Comparison of ENCODE assay signal across 8 cellular contexts in the genomic region with DNA sequence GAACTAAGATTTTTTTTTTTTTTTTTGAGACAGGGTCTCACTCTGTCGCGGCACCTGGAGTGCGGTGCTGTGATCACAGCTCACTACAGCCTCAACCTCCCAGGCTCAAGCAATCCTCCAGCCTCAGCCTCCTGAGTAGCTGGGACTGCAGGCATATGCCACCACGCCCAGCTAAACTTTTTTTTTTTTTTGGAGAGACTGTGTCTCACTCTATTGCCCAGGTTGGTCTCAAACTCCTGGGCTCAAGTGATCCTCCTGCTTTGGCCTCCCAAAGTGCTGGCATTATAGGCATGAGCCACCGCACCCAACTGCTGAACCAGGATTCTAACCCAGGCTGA. TPM values are rescaled to one million over a fixed set of nuclear protein-coding genes. Genes with fewer than 3 reads are reported as not detected.
DNase-seq lines count a peak whose midpoint lies in the region; ATAC-seq and TF ChIP-seq lines count a peak whose summit lies in the region.
"Not testable (repeated sequence)": the region's sequence is repeated elsewhere in the genome, so short reads cannot be mapped to it uniquely, and the experiment has no call there.

No MANE protein-coding gene starts in this region.

- H3K27me3 ChIP-seq in BLaER1 treated with 17β-estradiol and CSF1 and Interleukin-3, amounts not matched to agents 10 nM and 100 nM = peaks cover 0 to 32% (median 27%) of the 10 kb centered on the region in 11 experiments; a peak in 18 of 22 replicates
- not testable (repeated sequence) for H3K27me3 ChIP-seq in HUES6 (ENCODE audit: control insufficient read depth, insufficient read depth, low read length); colonic mucosa; hepatocyte; mucosa of stomach (ENCODE audit: control insufficient read depth, insufficient read depth, low read length); smooth muscle cell (ENCODE audit: low read depth)

- H4K20me1 ChIP-seq in BLaER1 treated with 17β-estradiol and CSF1 and Interleukin-3, amounts not matched to agents 10 nM and 100 nM; hepatocyte (ENCODE audit: insufficient read depth, poor library complexity, severe bottlenecking); smooth muscle cell (ENCODE audit: low read depth): not testable (repeated sequence)

- WGBS in hepatocyte (ENCODE audit: low lambda C conversion rate, missing lambda C conversion rate) = 90% methylated on average over 5 of the region's 5 CpGs
- 96% methylated on average over 5 of the region's 5 CpGs for WGBS in smooth muscle cell (ENCODE audit: low lambda C conversion rate)

- H3K9ac ChIP-seq in BLaER1 treated with 17β-estradiol and CSF1 and Interleukin-3, amounts not matched to agents 10 nM and 100 nM = peak overlapping the region in 8 of 11 experiments; percentile 54 to 75 (median 72); a peak in 9 of 22 replicates
- H3K9ac ChIP-seq in HUES6 (ENCODE audit: low read length) (peak overlapping the region; percentile 66), colonic mucosa (ENCODE audit: low read depth in 2 of 2, low read length in 2 of 2) (peak overlapping the region in 1 of 2 donors; percentile 71), mucosa of stomach (ENCODE audit: low read length) (peak overlapping the region; percentile 85), smooth muscle cell (ENCODE audit: low read depth) (peak overlapping the region; percentile 49)

- not testable (repeated sequence) for H3K36me3 Mint-ChIP-seq in activated CD4-positive, alpha-beta T cell treated with anti-CD3 and anti-CD28 coated beads for 36 hours (ENCODE audit: low read depth); type B pancreatic cell

- not testable (repeated sequence) for H3K36me3 ChIP-seq in BLaER1 treated with 17β-estradiol and CSF1 and Interleukin-3, amounts not matched to agents 10 nM and 100 nM; HUES6 (ENCODE audit: control insufficient read depth, insufficient read depth, low read length); colonic mucosa; hepatocyte (replicated peaks; ENCODE audit: insufficient read depth, low read depth); mucosa of stomach (ENCODE audit: control insufficient read depth, insufficient read depth, low read length); smooth muscle cell (ENCODE audit: low read depth)

- H3K79me2 ChIP-seq in hepatocyte = peaks cover 20% of the 10 kb centered on the region
- H3K79me2 ChIP-seq in smooth muscle cell (ENCODE audit: low read depth) = not testable (repeated sequence)

- H3K27me3 Mint-ChIP-seq in activated CD4-positive, alpha-beta T cell treated with anti-CD3 and anti-CD28 coated beads for 36 hours; type B pancreatic cell: not testable (repeated sequence)

- not testable (repeated sequence) for DNase-seq in activated CD4-positive, alpha-beta T cell treated with anti-CD3 and anti-CD28 coated beads for 36 hours; colonic mucosa; hepatocyte (ENCODE audit: low spot score); smooth muscle cell (lab: John Stamatoyannopoulos, UW; ENCODE audit: unreplicated experiment); type B pancreatic cell (ENCODE audit: extremely low spot score, unreplicated experiment)

- H3K9me3 ChIP-seq in BLaER1 treated with 17β-estradiol and CSF1 and Interleukin-3, amounts not matched to agents 10 nM and 100 nM (replicated peaks in 1 of 11); HUES6 (ENCODE audit: control insufficient read depth, insufficient read depth, low read depth, low read length); colonic mucosa; hepatocyte (ENCODE audit: low read depth); mucosa of stomach (ENCODE audit: control insufficient read depth, low read length); smooth muscle cell (replicated peaks; ENCODE audit: low read depth): not testable (repeated sequence)

- peak overlapping the region; percentile 69 for H3K4me3 Mint-ChIP-seq in activated CD4-positive, alpha-beta T cell treated with anti-CD3 and anti-CD28 coated beads for 36 hours
- H3K4me3 Mint-ChIP-seq in type B pancreatic cell = peak overlapping the region; percentile 47

- H2AFZ ChIP-seq in hepatocyte (peak overlapping the region; percentile 25), smooth muscle cell (ENCODE audit: low read depth) (peak overlapping the region; percentile 81)

- TF ChIP-seq CTCF in colonic mucosa (IDR thresholded peaks at IDR 0.05); hepatocyte (IDR thresholded peaks at IDR 0.05; ENCODE audit: poor library complexity); smooth muscle cell (IDR thresholded peaks at IDR 0.05; ENCODE audit: borderline replicate concordance, insufficient read depth, poor library complexity, severe bottlenecking); type B pancreatic cell (conservative IDR thresholded peaks at IDR 0.05): not testable (repeated sequence)

- H3K27ac ChIP-seq in BLaER1 treated with 17β-estradiol and CSF1 and Interleukin-3, amounts not matched to agents 10 nM and 100 nM = peak overlapping the region in 4 of 11 experiments; percentile 62 to 74 (median 64); a peak in 3 of 22 replicates
- H3K27ac ChIP-seq in HUES6 (ENCODE audit: low read depth, low read length); smooth muscle cell (ENCODE audit: low read depth): not testable (repeated sequence)
- peak overlapping the region; percentile 73 for H3K27ac ChIP-seq in colonic mucosa
- H3K27ac ChIP-seq in hepatocyte = peak overlapping the region; percentile 85

- peaks cover 49 to 93% (median 75%) of the 10 kb centered on the region in 10 experiments for H3K4me1 ChIP-seq in BLaER1 treated with 17β-estradiol and CSF1 and Interleukin-3, amounts not matched to agents 10 nM and 100 nM
- H3K4me1 ChIP-seq in HUES6 (ENCODE audit: control insufficient read depth, insufficient read depth, low read length) (peaks cover 40% of the 10 kb centered on the region), colonic mucosa (peaks cover 21% of the 10 kb centered on the region), hepatocyte (ENCODE audit: insufficient read depth) (peaks cover 32% of the 10 kb centered on the region), mucosa of stomach (ENCODE audit: control insufficient read depth, insufficient read depth, low read length) (peaks cover 46% of the 10 kb centered on the region)
- H3K4me1 ChIP-seq in smooth muscle cell (ENCODE audit: low read depth) = not testable (repeated sequence)

- POLR2A ChIA-PET in activated CD4-positive, alpha-beta T cell treated with anti-CD3 and anti-CD28 coated beads for 36 hours (lab: Charles Lee) = interaction anchor here (0.7 to 0.9 kb wide), 2 partner anchors 60 to 181 kb away, joined by 4 read pairs; a partner anchor contains a TSS

- peak overlapping the region in 2 of 10 experiments; percentile 59 to 67; a peak in 3 of 20 replicates for H3K4me3 ChIP-seq in BLaER1 treated with 17β-estradiol and CSF1 and Interleukin-3, amounts not matched to agents 10 nM and 100 nM
- H3K4me3 ChIP-seq in HUES6 (ENCODE audit: low read depth, low read length) = peak overlapping the region; percentile 80
- H3K4me3 ChIP-seq in colonic mucosa = peak overlapping the region; percentile 39
- H3K4me3 ChIP-seq in hepatocyte = peak overlapping the region; percentile 8
- not testable (repeated sequence) for H3K4me3 ChIP-seq in mucosa of stomach (ENCODE audit: low read length)
- H3K4me3 ChIP-seq in smooth muscle cell = peak overlapping the region; percentile 60

- not testable (repeated sequence) for ATAC-seq in activated CD4-positive, alpha-beta T cell treated with anti-CD3 and anti-CD28 coated beads for 36 hours

- H3K9me2 ChIP-seq in hepatocyte (replicated peaks; ENCODE audit: insufficient read depth) = not testable (repeated sequence)

- not testable (repeated sequence) for H3K9me3 Mint-ChIP-seq in activated CD4-positive, alpha-beta T cell treated with anti-CD3 and anti-CD28 coated beads for 36 hours (ENCODE audit: low read depth); type B pancreatic cell

- H3K4me2 ChIP-seq in BLaER1 treated with 17β-estradiol and CSF1 and Interleukin-3, amounts not matched to agents 10 nM and 100 nM = peak overlapping the region; percentile 67 to 97 (median 81)
- H3K4me2 ChIP-seq in hepatocyte (peak overlapping the region; percentile 80), smooth muscle cell (peak overlapping the region; percentile 96)

- H3K27ac Mint-ChIP-seq in activated CD4-positive, alpha-beta T cell treated with anti-CD3 and anti-CD28 coated beads for 36 hours = not testable (repeated sequence)
- peak overlapping the region; percentile 95 for H3K27ac Mint-ChIP-seq in type B pancreatic cell

- CTCF ChIA-PET in activated CD4-positive, alpha-beta T cell treated with anti-CD3 and anti-CD28 coated beads for 36 hours (lab: Charles Lee) = interaction anchor here (0.8 to 1.6 kb wide), 4 partner anchors 20 to 664 kb away, joined by 3 to 4 read pairs (median 3); no protein-coding TSS in a partner anchor

- not testable (repeated sequence) for H3F3A ChIP-seq in smooth muscle cell (ENCODE audit: low read depth)

- intact Hi-C loops in activated CD4-positive, alpha-beta T cell treated with anti-CD3 and anti-CD28 coated beads for 36 hours (cut with DNase I, micrococcal nuclease) = loop anchor here in 1 of 2 experiments (10.0 kb wide), 1 partner anchor 780 kb away; a partner anchor contains a TSS
- intact Hi-C loops in colonic mucosa (cut with DNase I) = not testable (repeated sequence)

- peaks cover 34% of the 10 kb centered on the region for H3K4me1 Mint-ChIP-seq in activated CD4-positive, alpha-beta T cell treated with anti-CD3 and anti-CD28 coated beads for 36 hours
- peaks cover 26% of the 10 kb centered on the region for H3K4me1 Mint-ChIP-seq in type B pancreatic cell (ENCODE audit: unreplicated experiment)

RNA-seq across cellular contexts. Expression of a gene that starts 4.1 kb away (rescaled TPM):
- 1 to 10 TPM; 1.7 to 2.2 TPM for total RNA-seq in activated CD4-positive, alpha-beta T cell treated with anti-CD3 and anti-CD28 coated beads for 36 hours
- total RNA-seq in colonic mucosa (1 to 10 TPM; 1.6 to 9.2 TPM), hepatocyte (0.27 and 0.36 TPM in 2 replicates), smooth muscle cell (not detected in 2 replicates), type B pancreatic cell (ENCODE audit: low replicate concordance) (0.97 TPM in 1 of 2 replicates, not detected in the other)
- polyA plus RNA-seq in hepatocyte (2.3 and 2.8 TPM in 2 replicates), smooth muscle cell (not detected in 2 replicates)

RNA-seq across cellular contexts. Expression of a gene that starts 4.2 kb away (rescaled TPM):
- 10 to 100 TPM; 28.3 to 45.6 TPM for total RNA-seq in activated CD4-positive, alpha-beta T cell treated with anti-CD3 and anti-CD28 coated beads for 36 hours
- total RNA-seq in colonic mucosa = 100 to 1,000 TPM; 102 to 105 TPM
- total RNA-seq in hepatocyte = 108 and 123 TPM in 2 replicates
- polyA plus RNA-seq in hepatocyte = 172 and 188 TPM in 2 replicates
- 50.1 and 51.6 TPM in 2 replicates for total RNA-seq in smooth muscle cell
- 96.2 and 183 TPM in 2 replicates for polyA plus RNA-seq in smooth muscle cell
- 61.1 and 195 TPM in 2 replicates for total RNA-seq in type B pancreatic cell (ENCODE audit: low replicate concordance)

RNA-seq across cellular contexts. Expression of a gene that starts 59.8 kb away (rescaled TPM):
- 10 to 100 TPM; 11.2 to 12.9 TPM for total RNA-seq in activated CD4-positive, alpha-beta T cell treated with anti-CD3 and anti-CD28 coated beads for 36 hours
- total RNA-seq in colonic mucosa = 10 to 100 TPM; 13.4 to 19.4 TPM
- total RNA-seq in hepatocyte = 17.6 and 25.1 TPM in 2 replicates
- 16.4 and 18.1 TPM in 2 replicates for polyA plus RNA-seq in hepatocyte
- total RNA-seq in smooth muscle cell = 13.3 and 28.2 TPM in 2 replicates
- polyA plus RNA-seq in smooth muscle cell = 15.2 and 16.4 TPM in 2 replicates
- 14.6 and 22.2 TPM in 2 replicates for total RNA-seq in type B pancreatic cell (ENCODE audit: low replicate concordance)
